In genomic region chr19:16825312-16826168, GRCh38 we compare ENCODE assay signal across 8 cellular contexts. TPM values are rescaled to one million over a fixed set of nuclear protein-coding genes. Genes with fewer than 3 reads are reported as not detected.
A peak's percentile ranks its signal among the peaks of the same experiment; 100 is the strongest.
DNase-seq lines count a peak whose midpoint lies in the region; ATAC-seq, FAIRE-seq and TF ChIP-seq lines count a peak whose summit lies in the region.

No MANE protein-coding gene starts in this region.

- H3K9ac ChIP-seq in stomach smooth muscle (ENCODE audit: low read length in 2 of 2): peak overlapping the region; percentile 42 to 55

- H3K4me3 ChIP-seq in bronchial epithelial cell (ENCODE audit: low read depth, low read length) (no peak overlapping the region), stomach smooth muscle (ENCODE audit: low read length in 2 of 2) (peak overlapping the region; percentile 68 to 81)

- H3K36me3 ChIP-seq in bronchial epithelial cell (ENCODE audit: control insufficient read depth, insufficient read depth, low read length) (no peaks in the 10 kb centered on the region), stomach smooth muscle (ENCODE audit: control insufficient read depth in 2 of 2, insufficient read depth in 2 of 2, low read length in 2 of 2) (no peaks in the 10 kb centered on the region)

- ATAC-seq in GM21825 (IDR thresholded peaks at IDR 0.05; ENCODE audit: unreplicated experiment) (no peak), GM21529 (IDR thresholded peaks at IDR 0.05; ENCODE audit: unreplicated experiment) (no peak)

- peak overlapping the region; percentile 35 for H3K27ac ChIP-seq in layer of hippocampus (ENCODE audit: low read depth, low read length)
- H3K27ac ChIP-seq in stomach smooth muscle (ENCODE audit: low read length): peak overlapping the region; percentile 41

- DNase-seq in DMS 273 treated with DMSO at 0.1 percent for 48 hours (lab: John Stamatoyannopoulos, UW): peak; percentile 59
- DNase-seq in NCI-H2107 treated with DMSO at 0.1 percent for 48 hours (lab: John Stamatoyannopoulos, UW; ENCODE audit: unreplicated experiment): peak; percentile 51
- DNase-seq in bronchial epithelial cell (ENCODE audit: low read depth): peak; percentile 68
- no peak for DNase-seq in epidermal melanocyte (ENCODE audit: insufficient read length, low spot score)

- peaks cover 24% of the 10 kb centered on the region for H3K4me1 ChIP-seq in stomach smooth muscle (ENCODE audit: control insufficient read depth, insufficient read depth, low read length)

- no peak for TF ChIP-seq CTCF in bronchial epithelial cell (IDR thresholded peaks at IDR 0.05; ENCODE audit: insufficient read depth, low read length, severe bottlenecking)

- H3K27me3 ChIP-seq in bronchial epithelial cell (ENCODE audit: control insufficient read depth, insufficient read depth, low read length): no peaks in the 10 kb centered on the region
- no peaks in the 10 kb centered on the region for H3K27me3 ChIP-seq in layer of hippocampus (ENCODE audit: control insufficient read depth, insufficient read depth, low read length)
- H3K27me3 ChIP-seq in stomach smooth muscle (ENCODE audit: control insufficient read depth in 1 of 2, insufficient read depth in 2 of 2, low read length in 2 of 2): no peaks in the 10 kb centered on the region

- no peak for FAIRE-seq in bronchial epithelial cell (lab: Jason Lieb, UNC)

- H3K9me3 ChIP-seq in stomach smooth muscle (ENCODE audit: control insufficient read depth in 2 of 2, low read length in 2 of 2): no peaks in the 10 kb centered on the region

RNA-seq across cellular contexts. Expression of gene SIN3B, which starts 3.7 kb away (rescaled TPM):
- 18.4 and 28.8 TPM in 2 replicates for total RNA-seq in bronchial epithelial cell
